12 cellular contexts compared by ENCODE assay signal in genomic region chr9:69193685-69194032, GRCh38. TPM values are rescaled to one million over a fixed set of nuclear protein-coding genes. Genes with fewer than 3 reads are reported as not detected.
DNase-seq lines count a peak whose midpoint lies in the region; ATAC-seq, FAIRE-seq and TF ChIP-seq lines count a peak whose summit lies in the region.
"Had no signal": no experiment of that assay in that cellular context is flagged by ENCODE, and none has a peak within 500 bp of the region (broad histone marks: within the 10 kb centered on the region; RNA-seq: fewer than 3 reads in every experiment).

No MANE protein-coding gene starts in this region.

- TF ChIP-seq CTCF in foreskin keratinocyte (conservative IDR thresholded peaks at IDR 0.05): peak; percentile 1

- H3K27ac ChIP-seq in foreskin keratinocyte: no peak overlapping the region
- H3K27ac ChIP-seq: SK-N-MC, VCaP had no signal

- H3K4me1 ChIP-seq in foreskin keratinocyte: peaks cover 13% of the 10 kb centered on the region

- no peaks in the 10 kb centered on the region for H3K27me3 ChIP-seq in foreskin keratinocyte

- peak; percentile 46 for DNase-seq in DMS153 treated with DMSO at 0.1 percent for 48 hours (lab: John Stamatoyannopoulos, UW; ENCODE audit: unreplicated experiment)
- DNase-seq in DMS153 (lab: John Stamatoyannopoulos, UW): no peak
- peak; percentile 46 for DNase-seq in NAMALWA (ENCODE audit: low spot score)
- peak; percentile 13 for DNase-seq in RCC 7860 (ENCODE audit: low spot score)
- DNase-seq in foreskin keratinocyte: no peak
- DNase-seq in NOMO-1 treated with DMSO at 0.1 percent for 48 hours (lab: John Stamatoyannopoulos, UW; ENCODE audit: unreplicated experiment): no peak
- DNase-seq: activated T-cell treated with anti-CD3 and anti-CD28 coated beads for 4 hours, cortex of kidney had no signal

- FAIRE-seq in RCC 7860 (lab: Jason Lieb, UNC): no peak

- no peak for ATAC-seq in foreskin keratinocyte
- no peak for ATAC-seq in GM21529 (IDR thresholded peaks at IDR 0.05; ENCODE audit: unreplicated experiment)
- no peak for ATAC-seq in GM19395 (IDR thresholded peaks at IDR 0.05; ENCODE audit: unreplicated experiment)

RNA-seq across cellular contexts. Expression of gene TJP2, which starts 19.6 kb away (rescaled TPM):
- 126 and 140 TPM in 2 replicates for total RNA-seq in foreskin keratinocyte
- 57.9 and 59.8 TPM in 2 replicates for polyA plus RNA-seq in foreskin keratinocyte

Comparison
In these comparisons a context has a peak if more than half of its experiments do, and no peak if none do; other contexts are left out.
1. DNase-seq: peak in DMS153 treated with DMSO at 0.1 percent for 48 hours (single experiment), NAMALWA (single experiment) and RCC 7860 (single experiment); none in DMS153 (single experiment), foreskin keratinocyte (0 of 2) and NOMO-1 treated with DMSO at 0.1 percent for 48 hours (single experiment).